Comparison of ENCODE assay signal across 20 cellular contexts in the genomic region with DNA sequence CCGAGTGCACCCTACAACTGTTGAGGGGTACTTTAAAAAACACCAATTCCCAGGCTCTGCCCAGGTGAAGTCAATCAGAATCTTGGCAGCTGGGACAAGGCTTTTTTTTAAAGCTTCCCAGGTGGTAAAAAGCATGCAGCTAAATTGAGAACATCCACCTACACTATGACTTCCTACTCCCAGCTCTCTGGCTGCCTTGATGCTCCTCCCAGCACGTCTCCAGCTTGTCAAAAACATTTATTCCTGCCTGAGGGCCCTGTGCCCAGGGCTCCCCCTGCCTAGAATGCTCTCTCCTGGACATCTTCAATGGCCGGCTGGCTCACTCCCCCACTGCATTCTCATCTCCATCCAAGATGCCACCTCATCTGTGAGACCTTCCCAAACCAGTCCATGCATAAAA. TPM values are rescaled to one million over a fixed set of nuclear protein-coding genes. Genes with fewer than 3 reads are reported as not detected.
A peak's percentile ranks its signal among the peaks of the same experiment; 100 is the strongest.
DNase-seq lines count a peak whose midpoint lies in the region; ATAC-seq and TF ChIP-seq lines count a peak whose summit lies in the region.
"Had no signal": no experiment of that assay in that cellular context is flagged by ENCODE, and none has a peak within 500 bp of the region (broad histone marks: within the 10 kb centered on the region; RNA-seq: fewer than 3 reads in every experiment).

No MANE protein-coding gene starts in this region.

- H3K36me3 Mint-ChIP-seq in activated T-cell treated with anti-CD3 and anti-CD28 coated beads, Interleukin-2, amount 50 U/mL, for 24 hours (ENCODE audit: low read depth): peaks cover 100% of the 10 kb centered on the region
- peaks cover 65% of the 10 kb centered on the region for H3K36me3 Mint-ChIP-seq in activated T-cell treated with anti-CD3 and anti-CD28 coated beads, Interleukin-2, amount 50 U/mL, for 4 hours (ENCODE audit: insufficient read depth)
- H3K36me3 Mint-ChIP-seq in CD8-positive, alpha-beta memory T cell: peaks cover 22 to 95% (median 45%) of the 10 kb centered on the region in 3 donors
- H3K36me3 Mint-ChIP-seq in activated naive CD8-positive, alpha-beta T cell treated with anti-CD3 and anti-CD28 coated beads, Interleukin-2, amount 50 U/mL, for 24 hours (ENCODE audit: low read depth): peaks cover 85% of the 10 kb centered on the region

- CTCF ChIA-PET in CD8-positive, alpha-beta memory T cell (lab: Charles Lee): no interaction called here

- no peak overlapping the region for H3K4me3 ChIP-seq in CD8-positive, alpha-beta memory T cell (ENCODE audit: low read length)
- H3K4me3 ChIP-seq: esophagus muscularis mucosa, gastrocnemius medialis, lung had no signal

- no peak overlapping the region for H3K27ac ChIP-seq in CD8-positive, alpha-beta memory T cell (ENCODE audit: low read depth, low read length)
- H3K27ac ChIP-seq: esophagus muscularis mucosa, gastrocnemius medialis had no signal

- no peaks in the 10 kb centered on the region for H3K27me3 ChIP-seq in CD8-positive, alpha-beta memory T cell (ENCODE audit: insufficient read depth, low read length, poor library complexity, severe bottlenecking)
- H3K27me3 ChIP-seq: esophagus muscularis mucosa, gastrocnemius medialis had no signal

- H3K9me3 Mint-ChIP-seq in activated T-cell treated with anti-CD3 and anti-CD28 coated beads, Interleukin-2, amount 50 U/mL, for 24 hours: no peaks in the 10 kb centered on the region
- no peaks in the 10 kb centered on the region for H3K9me3 Mint-ChIP-seq in activated T-cell treated with anti-CD3 and anti-CD28 coated beads, Interleukin-2, amount 50 U/mL, for 4 hours
- H3K9me3 Mint-ChIP-seq in CD8-positive, alpha-beta memory T cell: no peaks in the 10 kb centered on the region
- no peaks in the 10 kb centered on the region for H3K9me3 Mint-ChIP-seq in activated naive CD8-positive, alpha-beta T cell treated with anti-CD3 and anti-CD28 coated beads, Interleukin-2, amount 50 U/mL, for 24 hours
- H3K9me3 Mint-ChIP-seq: central memory CD8-positive, alpha-beta T cell had no signal

- peaks cover 52% of the 10 kb centered on the region for H3K36me3 ChIP-seq in CD8-positive, alpha-beta memory T cell (ENCODE audit: insufficient read depth, low read length)

- H3K9me3 ChIP-seq in CD8-positive, alpha-beta memory T cell (ENCODE audit: low read length): no peaks in the 10 kb centered on the region
- H3K9me3 ChIP-seq: esophagus muscularis mucosa, gastrocnemius medialis had no signal

- ATAC-seq in activated T-cell treated with anti-CD3 and anti-CD28 coated beads, Interleukin-2, amount 50 U/mL, for 4 hours: no peak
- no peak for ATAC-seq in activated naive CD8-positive, alpha-beta T cell treated with anti-CD3 and anti-CD28 coated beads, Interleukin-2, amount 50 U/mL, for 24 hours
- ATAC-seq in GM21737 (IDR thresholded peaks at IDR 0.05; ENCODE audit: unreplicated experiment) (no peak), GM21423 (IDR thresholded peaks at IDR 0.05; ENCODE audit: unreplicated experiment) (no peak)
- ATAC-seq: gastrocnemius medialis, right cardiac atrium had no signal

- H3K4me1 ChIP-seq in CD8-positive, alpha-beta memory T cell (ENCODE audit: insufficient read depth, low read length): peaks cover 17% of the 10 kb centered on the region

- no peak for DNase-seq in activated T-cell treated with anti-CD3 and anti-CD28 coated beads, Interleukin-2, amount 50 U/mL, for 24 hours
- no peak for DNase-seq in activated T-cell treated with anti-CD3 and anti-CD28 coated beads, Interleukin-2, amount 50 U/mL, for 4 hours
- no peak for DNase-seq in CD8-positive, alpha-beta memory T cell
- DNase-seq in activated naive CD8-positive, alpha-beta T cell treated with anti-CD3 and anti-CD28 coated beads, Interleukin-2, amount 50 U/mL, for 24 hours: no peak
- peak; percentile 67 for DNase-seq in putamen (ENCODE audit: low spot score)
- DNase-seq in GM20000 (ENCODE audit: low spot score): no peak
- DNase-seq: aorta; COR-L47; DND-41; effector CD4-positive, alpha-beta T cell; gastrocnemius medialis; kidney; NCI-H2171 treated with DMSO at 0.1 percent for 48 hours; NCI-H69; right cardiac atrium had no signal

- TF ChIP-seq CTCF in GM20000 (IDR thresholded peaks at IDR 0.05; ENCODE audit: extremely low read depth, missing control alignments): no peak

- H3K4me3 Mint-ChIP-seq in activated T-cell treated with anti-CD3 and anti-CD28 coated beads, Interleukin-2, amount 50 U/mL, for 24 hours: peak overlapping the region; percentile 10
- no peak overlapping the region for H3K4me3 Mint-ChIP-seq in activated T-cell treated with anti-CD3 and anti-CD28 coated beads, Interleukin-2, amount 50 U/mL, for 4 hours
- no peak overlapping the region for H3K4me3 Mint-ChIP-seq in CD8-positive, alpha-beta memory T cell
- no peak overlapping the region for H3K4me3 Mint-ChIP-seq in activated naive CD8-positive, alpha-beta T cell treated with anti-CD3 and anti-CD28 coated beads, Interleukin-2, amount 50 U/mL, for 24 hours
- H3K4me3 Mint-ChIP-seq: central memory CD8-positive, alpha-beta T cell had no signal

- peak overlapping the region; percentile 75 for H3K27ac Mint-ChIP-seq in activated T-cell treated with anti-CD3 and anti-CD28 coated beads, Interleukin-2, amount 50 U/mL, for 24 hours
- H3K27ac Mint-ChIP-seq in CD8-positive, alpha-beta memory T cell: peak overlapping the region in 6 of 8 donors; percentile 18 to 85 (median 66)
- H3K27ac Mint-ChIP-seq in activated naive CD8-positive, alpha-beta T cell treated with anti-CD3 and anti-CD28 coated beads, Interleukin-2, amount 50 U/mL, for 24 hours: peak overlapping the region; percentile 70

- peaks cover 81% of the 10 kb centered on the region for H3K4me1 Mint-ChIP-seq in activated T-cell treated with anti-CD3 and anti-CD28 coated beads, Interleukin-2, amount 50 U/mL, for 24 hours (ENCODE audit: low read depth)
- H3K4me1 Mint-ChIP-seq in activated T-cell treated with anti-CD3 and anti-CD28 coated beads, Interleukin-2, amount 50 U/mL, for 4 hours (ENCODE audit: low read depth): peaks cover 69% of the 10 kb centered on the region
- peaks cover 61 to 90% (median 88%) of the 10 kb centered on the region in 3 donors for H3K4me1 Mint-ChIP-seq in CD8-positive, alpha-beta memory T cell
- H3K4me1 Mint-ChIP-seq in activated naive CD8-positive, alpha-beta T cell treated with anti-CD3 and anti-CD28 coated beads, Interleukin-2, amount 50 U/mL, for 24 hours: peaks cover 68% of the 10 kb centered on the region

- POLR2A ChIA-PET in CD8-positive, alpha-beta memory T cell (lab: Charles Lee): no interaction called here

- H3K27me3 Mint-ChIP-seq in activated T-cell treated with anti-CD3 and anti-CD28 coated beads, Interleukin-2, amount 50 U/mL, for 24 hours: no peaks in the 10 kb centered on the region
- H3K27me3 Mint-ChIP-seq in activated T-cell treated with anti-CD3 and anti-CD28 coated beads, Interleukin-2, amount 50 U/mL, for 4 hours (ENCODE audit: low read depth): no peaks in the 10 kb centered on the region
- H3K27me3 Mint-ChIP-seq in CD8-positive, alpha-beta memory T cell: no peaks in the 10 kb centered on the region
- no peaks in the 10 kb centered on the region for H3K27me3 Mint-ChIP-seq in activated naive CD8-positive, alpha-beta T cell treated with anti-CD3 and anti-CD28 coated beads, Interleukin-2, amount 50 U/mL, for 24 hours
- H3K27me3 Mint-ChIP-seq: central memory CD8-positive, alpha-beta T cell had no signal

RNA-seq across cellular contexts. Expression of a gene that starts 9.9 kb away (rescaled TPM):
- 10 to 100 TPM; 13.9 to 15.5 (median 14.8) TPM for total RNA-seq in activated T-cell treated with anti-CD3 and anti-CD28 coated beads, Interleukin-2, amount 50 U/mL, for 4 hours
- 10 to 100 TPM; 19.5 to 19.9 TPM for total RNA-seq in CD8-positive, alpha-beta memory T cell
- 7.5 TPM for polyA plus RNA-seq in CD8-positive, alpha-beta memory T cell

RNA-seq across cellular contexts. Expression of a gene that starts 17.5 kb away (rescaled TPM):
- 10 to 100 TPM in 2 of 3 donors, 1 to 10 TPM in 1; 7.6 to 12.5 (median 12.4) TPM for total RNA-seq in activated T-cell treated with anti-CD3 and anti-CD28 coated beads, Interleukin-2, amount 50 U/mL, for 4 hours
- 10 to 100 TPM; 33.2 to 34.7 TPM for total RNA-seq in CD8-positive, alpha-beta memory T cell
- polyA plus RNA-seq in CD8-positive, alpha-beta memory T cell: 18.8 TPM

RNA-seq across cellular contexts. Expression of a gene that starts 32.6 kb away (rescaled TPM):
- total RNA-seq in activated T-cell treated with anti-CD3 and anti-CD28 coated beads, Interleukin-2, amount 50 U/mL, for 4 hours: 10 to 100 TPM; 12.5 to 19.4 (median 15.6) TPM
- 10 to 100 TPM; 15.1 to 15.8 TPM for total RNA-seq in CD8-positive, alpha-beta memory T cell
- 9.4 TPM for polyA plus RNA-seq in CD8-positive, alpha-beta memory T cell

RNA-seq across cellular contexts. Expression of a gene that starts 32.7 kb away (rescaled TPM):
- total RNA-seq in activated T-cell treated with anti-CD3 and anti-CD28 coated beads, Interleukin-2, amount 50 U/mL, for 4 hours: under 1 TPM; 0.13 to 0.46 (median 0.27) TPM
- total RNA-seq in CD8-positive, alpha-beta memory T cell: under 1 TPM in 1 of 2 experiments, not detected in 1; 0.13 TPM
- polyA plus RNA-seq in CD8-positive, alpha-beta memory T cell: 0.46 TPM
